1 cellular context compared by ENCODE assay signal in genomic region chr1:54459714-54460113, GRCh38.
TF ChIP-seq lines count a peak whose summit lies in the region.

No MANE protein-coding gene starts in this region.

TF ChIP-seq in K562, 482 proteins besides CTCF, POLR2A, EP300 and RAD21 (continued from another document):
- TF ChIP-seq ZNF398 (CRISPR knock-in tag; IDR thresholded peaks at IDR 0.05) (no peak), HNRNPK (IDR thresholded peaks at IDR 0.05; ENCODE audit: low read depth, low read length, poor library complexity, severe bottlenecking) (no peak)
